16 cellular contexts compared by ENCODE assay signal in the genomic region with DNA sequence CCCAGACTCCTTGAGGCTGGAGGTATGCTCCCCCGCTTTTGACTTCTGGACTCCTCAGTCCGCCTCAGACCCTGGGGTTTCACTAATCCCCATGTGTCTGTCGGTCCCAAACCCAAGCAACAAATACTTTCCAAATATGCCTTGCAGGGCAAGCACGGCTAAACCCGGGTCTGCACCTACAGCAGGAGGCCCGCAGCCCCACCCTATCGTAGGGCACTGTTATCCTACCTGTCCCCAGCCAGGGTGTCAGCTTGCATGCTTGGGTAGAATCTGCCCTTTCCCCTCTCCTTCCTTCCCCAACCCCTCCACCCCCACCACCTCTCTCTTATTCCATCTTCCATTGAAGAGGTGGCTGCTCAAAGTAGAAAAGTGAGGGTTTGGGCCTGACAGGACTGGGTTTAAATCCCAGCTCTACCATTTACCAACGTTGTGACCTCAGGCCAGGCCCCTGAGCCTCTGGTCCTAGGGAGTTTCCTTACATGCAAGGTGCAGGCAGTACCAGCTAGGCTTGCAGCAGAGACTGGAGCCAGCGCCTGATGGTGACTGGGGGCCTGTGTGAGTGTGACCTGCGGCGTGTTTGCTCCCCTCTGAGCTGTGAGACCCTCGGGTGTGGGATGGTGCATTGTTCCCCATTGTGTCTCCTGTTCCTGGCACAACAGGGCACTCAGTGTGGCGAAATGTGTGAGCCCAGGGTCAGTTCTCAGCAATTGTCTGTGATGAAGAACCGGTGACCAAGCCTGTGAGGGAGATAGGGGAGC. TPM values are rescaled to one million over a fixed set of nuclear protein-coding genes. Genes with fewer than 3 reads are reported as not detected.
DNase-seq lines count a peak whose midpoint lies in the region; ATAC-seq and TF ChIP-seq lines count a peak whose summit lies in the region.
"Had no signal": no experiment of that assay in that cellular context is flagged by ENCODE, and none has a peak within 500 bp of the region (broad histone marks: within the 10 kb centered on the region; RNA-seq: fewer than 3 reads in every experiment).

No MANE protein-coding gene starts in this region.

- H3K4me2 ChIP-seq in smooth muscle cell, result no peak overlapping the region

- H3K27ac Mint-ChIP-seq in WTC11, result no peak overlapping the region
- H3K27ac Mint-ChIP-seq: CD4-positive, alpha-beta T cell had no signal

- POLR2A ChIA-PET in WTC11 (lab: Charles Lee), result no interaction called here

- peaks cover 15% of the 10 kb centered on the region for H3K9me3 Mint-ChIP-seq in WTC11

- no peaks in the 10 kb centered on the region for H4K20me1 ChIP-seq in smooth muscle cell (ENCODE audit: low read depth)

- WGBS in transverse colon (ENCODE audit: low coverage in 1 of 2), 2 donors, result 77 to 85% methylated on average over 5 to 14 of the region's 14 CpGs
- WGBS in smooth muscle cell (ENCODE audit: low lambda C conversion rate), result 82% methylated on average over 14 of the region's 14 CpGs

- no peak for TF ChIP-seq CTCF in WTC11 (IDR thresholded peaks at IDR 0.05)
- no peak for TF ChIP-seq CTCF in transverse colon (IDR thresholded peaks at IDR 0.05)
- TF ChIP-seq CTCF in smooth muscle cell (IDR thresholded peaks at IDR 0.05; ENCODE audit: borderline replicate concordance, insufficient read depth, poor library complexity, severe bottlenecking), result no peak

- H3F3A ChIP-seq in smooth muscle cell (ENCODE audit: low read depth), result no peaks in the 10 kb centered on the region

- H3K4me3 ChIP-seq in stomach smooth muscle (ENCODE audit: low read length in 2 of 2) (no peak overlapping the region), transverse colon (no peak overlapping the region), smooth muscle cell (no peak overlapping the region)
- H3K4me3 ChIP-seq: K562 had no signal

- H3K4me1 ChIP-seq in stomach smooth muscle (ENCODE audit: control insufficient read depth, insufficient read depth, low read length) (peaks cover 34% of the 10 kb centered on the region), transverse colon (no peaks in the 10 kb centered on the region), smooth muscle cell (ENCODE audit: low read depth) (no peaks in the 10 kb centered on the region)
- H3K4me1 ChIP-seq: BE2C had no signal

- H3K27me3 ChIP-seq in stomach smooth muscle (ENCODE audit: control insufficient read depth in 1 of 2, insufficient read depth in 2 of 2, low read length in 2 of 2), result no peaks in the 10 kb centered on the region
- no peaks in the 10 kb centered on the region for H3K27me3 ChIP-seq in transverse colon
- H3K27me3 ChIP-seq in smooth muscle cell (ENCODE audit: low read depth), result no peaks in the 10 kb centered on the region
- H3K27me3 ChIP-seq: BE2C had no signal

- H3K36me3 ChIP-seq in stomach smooth muscle (ENCODE audit: control insufficient read depth in 2 of 2, insufficient read depth in 2 of 2, low read length in 2 of 2), result no peaks in the 10 kb centered on the region
- H3K36me3 ChIP-seq in transverse colon, result no peaks in the 10 kb centered on the region
- H3K36me3 ChIP-seq in smooth muscle cell (ENCODE audit: low read depth), result no peaks in the 10 kb centered on the region
- H3K36me3 ChIP-seq: BE2C had no signal

- peaks cover 0 to 3% of the 10 kb centered on the region in 2 donors for H3K9me3 ChIP-seq in stomach smooth muscle (ENCODE audit: control insufficient read depth in 2 of 2, low read length in 2 of 2)
- H3K9me3 ChIP-seq in transverse colon, result no peaks in the 10 kb centered on the region
- no peaks in the 10 kb centered on the region for H3K9me3 ChIP-seq in smooth muscle cell (replicated peaks; ENCODE audit: low read depth)
- H3K9me3 ChIP-seq: BE2C had no signal

- TF ChIP-seq POLR2A in transverse colon (IDR thresholded peaks at IDR 0.05), result no peak

- H3K27ac ChIP-seq in stomach smooth muscle (ENCODE audit: low read length) (peak overlapping the region; percentile 37), transverse colon (no peak overlapping the region), smooth muscle cell (ENCODE audit: low read depth) (no peak overlapping the region)
- H3K27ac ChIP-seq: C4-2B, HL-60 had no signal

- DNase-seq in WTC11 (ENCODE audit: low spot score), result no peak
- peak; percentile 50 for DNase-seq in islet precursor cell
- DNase-seq in transverse colon, result no peak
- no peak for DNase-seq in smooth muscle cell (lab: John Stamatoyannopoulos, UW; ENCODE audit: unreplicated experiment)
- DNase-seq: ACHN; BE2C; CD4-positive, alpha-beta T cell; DMS153; DMS79; GDM1; HCEC 1CT had no signal

- ATAC-seq in WTC11 (peak; percentile 36; the same call in 1 of the 2 replicates), HG03159 (IDR thresholded peaks at IDR 0.05; ENCODE audit: unreplicated experiment) (no peak)
- ATAC-seq: K562 had no signal

- H3K9ac ChIP-seq in stomach smooth muscle (ENCODE audit: low read length in 2 of 2) (no peak overlapping the region), smooth muscle cell (ENCODE audit: low read depth) (no peak overlapping the region)

- H2AFZ ChIP-seq in smooth muscle cell (ENCODE audit: low read depth), result no peak overlapping the region

- in situ Hi-C loops in transverse colon (cut with MboI; ENCODE audit: low pct_ligation_motif_present in 1 of 4, low pct_unique_long_range_greater_than_20kb in 1 of 4, low sequenced_read_pairs in 3 of 4), result no loop called here

- H3K4me1 Mint-ChIP-seq in WTC11, result peaks cover 14% of the 10 kb centered on the region

- H3K27me3 Mint-ChIP-seq in WTC11 (ENCODE audit: low read depth), result peaks cover 3% of the 10 kb centered on the region; the same call in 1 of the 2 replicates

- H3K79me2 ChIP-seq in smooth muscle cell (ENCODE audit: low read depth), result no peaks in the 10 kb centered on the region

- intact Hi-C loops in transverse colon (cut with DNase I; ENCODE audit: low total_unique reads), result no loop called here

- CTCF ChIA-PET in WTC11 (lab: Charles Lee), result interaction anchor here (1.0 kb wide), 1 partner anchor 98 kb away, joined by 3 read pairs; a partner anchor contains a TSS

- no peak for TF ChIP-seq EP300 in transverse colon (IDR thresholded peaks at IDR 0.05; ENCODE audit: low read depth)

- H3K36me3 Mint-ChIP-seq in WTC11, result peaks cover 10% of the 10 kb centered on the region

- H3K4me3 Mint-ChIP-seq in WTC11, result no peak overlapping the region
- H3K4me3 Mint-ChIP-seq: CD4-positive, alpha-beta T cell had no signal

TF ChIP-seq in WTC11, 78 proteins besides CTCF, POLR2A, EP300 and RAD21:
- TF ChIP-seq, protein P1, sequence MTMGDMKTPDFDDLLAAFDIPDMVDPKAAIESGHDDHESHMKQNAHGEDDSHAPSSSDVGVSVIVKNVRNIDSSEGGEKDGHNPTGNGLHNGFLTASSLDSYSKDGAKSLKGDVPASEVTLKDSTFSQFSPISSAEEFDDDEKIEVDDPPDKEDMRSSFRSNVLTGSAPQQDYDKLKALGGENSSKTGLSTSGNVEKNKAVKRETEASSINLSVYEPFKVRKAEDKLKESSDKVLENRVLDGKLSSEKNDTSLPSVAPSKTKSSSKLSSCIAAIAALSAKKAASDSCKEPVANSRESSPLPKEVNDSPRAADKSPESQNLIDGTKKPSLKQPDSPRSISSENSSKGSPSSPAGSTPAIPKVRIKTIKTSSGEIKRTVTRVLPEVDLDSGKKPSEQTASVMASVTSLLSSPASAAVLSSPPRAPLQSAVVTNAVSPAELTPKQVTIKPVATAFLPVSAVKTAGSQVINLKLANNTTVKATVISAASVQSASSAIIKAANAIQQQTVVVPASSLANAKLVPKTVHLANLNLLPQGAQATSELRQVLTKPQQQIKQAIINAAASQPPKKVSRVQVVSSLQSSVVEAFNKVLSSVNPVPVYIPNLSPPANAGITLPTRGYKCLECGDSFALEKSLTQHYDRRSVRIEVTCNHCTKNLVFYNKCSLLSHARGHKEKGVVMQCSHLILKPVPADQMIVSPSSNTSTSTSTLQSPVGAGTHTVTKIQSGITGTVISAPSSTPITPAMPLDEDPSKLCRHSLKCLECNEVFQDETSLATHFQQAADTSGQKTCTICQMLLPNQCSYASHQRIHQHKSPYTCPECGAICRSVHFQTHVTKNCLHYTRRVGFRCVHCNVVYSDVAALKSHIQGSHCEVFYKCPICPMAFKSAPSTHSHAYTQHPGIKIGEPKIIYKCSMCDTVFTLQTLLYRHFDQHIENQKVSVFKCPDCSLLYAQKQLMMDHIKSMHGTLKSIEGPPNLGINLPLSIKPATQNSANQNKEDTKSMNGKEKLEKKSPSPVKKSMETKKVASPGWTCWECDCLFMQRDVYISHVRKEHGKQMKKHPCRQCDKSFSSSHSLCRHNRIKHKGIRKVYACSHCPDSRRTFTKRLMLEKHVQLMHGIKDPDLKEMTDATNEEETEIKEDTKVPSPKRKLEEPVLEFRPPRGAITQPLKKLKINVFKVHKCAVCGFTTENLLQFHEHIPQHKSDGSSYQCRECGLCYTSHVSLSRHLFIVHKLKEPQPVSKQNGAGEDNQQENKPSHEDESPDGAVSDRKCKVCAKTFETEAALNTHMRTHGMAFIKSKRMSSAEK (CRISPR knock-in tag; IDR thresholded peaks at IDR 0.05; ENCODE audit: borderline replicate concordance), result no peak
- TF ChIP-seq TCF7 (CRISPR knock-in tag; IDR thresholded peaks at IDR 0.05; ENCODE audit: low read depth), result no peak
- TF ChIP-seq, protein P2, sequence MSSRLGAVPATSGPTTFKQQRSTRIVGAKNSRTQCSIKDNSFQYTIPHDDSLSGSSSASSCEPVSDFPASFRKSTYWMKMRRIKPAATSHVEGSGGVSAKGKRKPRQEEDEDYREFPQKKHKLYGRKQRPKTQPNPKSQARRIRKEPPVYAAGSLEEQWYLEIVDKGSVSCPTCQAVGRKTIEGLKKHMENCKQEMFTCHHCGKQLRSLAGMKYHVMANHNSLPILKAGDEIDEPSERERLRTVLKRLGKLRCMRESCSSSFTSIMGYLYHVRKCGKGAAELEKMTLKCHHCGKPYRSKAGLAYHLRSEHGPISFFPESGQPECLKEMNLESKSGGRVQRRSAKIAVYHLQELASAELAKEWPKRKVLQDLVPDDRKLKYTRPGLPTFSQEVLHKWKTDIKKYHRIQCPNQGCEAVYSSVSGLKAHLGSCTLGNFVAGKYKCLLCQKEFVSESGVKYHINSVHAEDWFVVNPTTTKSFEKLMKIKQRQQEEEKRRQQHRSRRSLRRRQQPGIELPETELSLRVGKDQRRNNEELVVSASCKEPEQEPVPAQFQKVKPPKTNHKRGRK (CRISPR knock-in tag; IDR thresholded peaks at IDR 0.05; ENCODE audit: borderline replicate concordance), result no peak

RNA-seq across cellular contexts. Expression of a gene that starts 11.2 kb away (rescaled TPM):
- 10.9 to 16.1 TPM (median 11.4 TPM) in 3 replicates for total RNA-seq in WTC11 (2021)
- 10 to 100 TPM; 16.8 to 59.5 (median 21.9) TPM for total RNA-seq in transverse colon
- total RNA-seq in smooth muscle cell, result 16.5 and 31.2 TPM in 2 replicates
- 13.0 and 14.4 TPM in 2 replicates for polyA plus RNA-seq in smooth muscle cell
